Comparison of ENCODE assay signal across 22 cellular contexts in genomic region chr1:75999034-75999433, GRCh38.
"Had no signal": no experiment of that assay in that cellular context is flagged by ENCODE, and none has a peak within 500 bp of the region (broad histone marks: within the 10 kb centered on the region; RNA-seq: fewer than 3 reads in every experiment).

No MANE protein-coding gene starts in this region.

- H3K27me3 Mint-ChIP-seq: dendritic cell treated with granulocyte-macrophage colony-stimulating factor and Interleukin-4, amounts not matched to agents 40 ng/mL and 50 ng/mL, for 4 days; type B pancreatic cell had no signal

- H3K4me1 Mint-ChIP-seq: naive thymus-derived CD4-positive, alpha-beta T cell; nephron progenitor cell; stimulated activated effector memory CD8-positive, alpha-beta T cell treated with anti-CD3 and anti-CD28 coated beads, Interleukin-12 subunit alpha, Interleukin-12 subunit beta, amount 100 ng/mL, for 72 hours had no signal

- H3K9me3 ChIP-seq: esophagus muscularis mucosa, gastroesophageal sphincter, prostate gland, right lobe of liver, suprapubic skin, thyroid gland, uterus had no signal

- H3K36me3 ChIP-seq: esophagus muscularis mucosa, gastroesophageal sphincter, prostate gland, right lobe of liver, suprapubic skin, thyroid gland, uterus had no signal

- ATAC-seq: effector memory CD8-positive, alpha-beta T cell; gastroesophageal sphincter; left lobe of liver; naive thymus-derived CD4-positive, alpha-beta T cell; right lobe of liver; stimulated activated effector memory CD8-positive, alpha-beta T cell treated with anti-CD3 and anti-CD28 coated beads, Interleukin-12 subunit alpha, Interleukin-12 subunit beta, amount 100 ng/mL, for 72 hours; stimulated activated naive CD8-positive, alpha-beta T cell treated with anti-CD3 and anti-CD28 coated beads, Interleukin-15, Interleukin-2, amounts not matched to agents 100 U/mL and 50 U/mL, for 24 hours had no signal

- H3K4me3 Mint-ChIP-seq: dendritic cell treated with granulocyte-macrophage colony-stimulating factor and Interleukin-4, amounts not matched to agents 40 ng/mL and 50 ng/mL, for 4 days; effector memory CD8-positive, alpha-beta T cell; naive thymus-derived CD4-positive, alpha-beta T cell; nephron progenitor cell; stimulated activated effector memory CD8-positive, alpha-beta T cell treated with anti-CD3 and anti-CD28 coated beads, Interleukin-12 subunit alpha, Interleukin-12 subunit beta, amount 100 ng/mL, for 72 hours; type B pancreatic cell had no signal

- H3K4me3 ChIP-seq: esophagus muscularis mucosa, gastroesophageal sphincter, hepatocyte, prostate gland, right lobe of liver, suprapubic skin, thyroid gland, uterus had no signal

- H3K36me3 Mint-ChIP-seq: stimulated activated effector memory CD8-positive, alpha-beta T cell treated with anti-CD3 and anti-CD28 coated beads, Interleukin-12 subunit alpha, Interleukin-12 subunit beta, amount 100 ng/mL, for 72 hours; type B pancreatic cell had no signal

- H3K27me3 ChIP-seq: esophagus muscularis mucosa, gastroesophageal sphincter, hepatocyte, right lobe of liver, suprapubic skin, thyroid gland, uterus had no signal

- H3K4me1 ChIP-seq: esophagus muscularis mucosa, gastroesophageal sphincter, parathyroid adenoma, prostate gland, right lobe of liver, suprapubic skin, uterus had no signal

- H3K27ac ChIP-seq: epithelial cell of prostate, esophagus muscularis mucosa, gastroesophageal sphincter, hepatocyte, parathyroid adenoma, prostate gland, right lobe of liver, suprapubic skin, thyroid gland, uterus had no signal

- DNase-seq: effector memory CD8-positive, alpha-beta T cell; mammary epithelial cell; naive thymus-derived CD4-positive, alpha-beta T cell; nephron progenitor cell; retina; right lobe of liver; stimulated activated CD4-positive, alpha-beta T cell treated with anti-CD3 and anti-CD28 coated beads, Interleukin-4, amount 100 ng/mL, for 1 hour; stimulated activated CD8-positive, alpha-beta memory T cell treated with anti-CD3 and anti-CD28 coated beads, Interleukin-4, amount 100 ng/mL, for 48 hours; stimulated activated naive CD8-positive, alpha-beta T cell treated with anti-CD3 and anti-CD28 coated beads, Interleukin-15, Interleukin-2, amounts not matched to agents 100 U/mL and 50 U/mL, for 24 hours; thyroid gland; uterus had no signal

- H3K27ac Mint-ChIP-seq: dendritic cell treated with granulocyte-macrophage colony-stimulating factor and Interleukin-4, amounts not matched to agents 40 ng/mL and 50 ng/mL, for 4 days; effector memory CD8-positive, alpha-beta T cell; naive thymus-derived CD4-positive, alpha-beta T cell; nephron progenitor cell; stimulated activated effector memory CD8-positive, alpha-beta T cell treated with anti-CD3 and anti-CD28 coated beads, Interleukin-12 subunit alpha, Interleukin-12 subunit beta, amount 100 ng/mL, for 72 hours; type B pancreatic cell had no signal
